Comparison of ENCODE assay signal across 27 cellular contexts in the genomic region with DNA sequence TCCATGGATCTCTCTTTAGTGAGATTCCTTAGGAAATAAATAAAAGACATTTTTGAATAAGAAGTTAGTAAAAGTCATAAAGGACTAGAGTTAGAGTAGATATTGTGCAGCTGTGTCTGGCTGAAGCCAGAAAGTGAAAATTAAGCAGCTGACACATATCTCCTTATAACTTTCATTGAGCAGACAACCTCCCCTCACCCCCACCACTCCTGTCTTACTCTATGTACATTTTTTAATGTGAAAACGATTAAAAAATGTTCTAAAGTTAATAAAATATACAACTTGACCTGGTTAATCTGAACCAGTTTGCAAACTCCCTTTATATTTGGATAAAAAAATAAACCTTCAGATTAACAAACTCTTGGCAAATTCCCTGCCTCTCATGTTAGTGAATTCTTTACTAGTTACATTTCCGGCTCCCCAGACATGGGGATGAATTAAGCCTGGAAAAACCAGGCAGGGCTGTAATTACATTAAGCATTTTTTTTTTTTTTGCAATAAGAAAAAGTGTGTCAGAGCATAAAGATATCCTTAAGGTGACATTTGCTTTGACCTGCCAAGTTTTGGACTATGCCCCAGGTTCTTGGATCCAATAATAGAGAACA.
A peak's percentile ranks its signal among the peaks of the same experiment; 100 is the strongest.
DNase-seq lines count a peak whose midpoint lies in the region; ATAC-seq and TF ChIP-seq lines count a peak whose summit lies in the region.
"Had no signal": no experiment of that assay in that cellular context is flagged by ENCODE, and none has a peak within 500 bp of the region (broad histone marks: within the 10 kb centered on the region; RNA-seq: fewer than 3 reads in every experiment).

No MANE protein-coding gene starts in this region.

- ATAC-seq in SK-N-SH treated with all-trans-retinoic acid at 6 μM for 48 hours (peak; percentile 85), HG02973 (IDR thresholded peaks at IDR 0.05; ENCODE audit: unreplicated experiment) (no peak), GM21528 (IDR thresholded peaks at IDR 0.05; ENCODE audit: low FRiP score, unreplicated experiment) (no peak)
- ATAC-seq: HepG2; stimulated activated effector memory CD8-positive, alpha-beta T cell treated with anti-CD3 and anti-CD28 coated beads, Interleukin-12 subunit alpha, Interleukin-12 subunit beta, amount 100 ng/mL, for 72 hours had no signal

- no peaks in the 10 kb centered on the region for H4K20me1 ChIP-seq in osteoblast (ENCODE audit: insufficient read depth, low read length)
- H4K20me1 ChIP-seq: BLaER1 treated with 17β-estradiol and CSF1 and Interleukin-3, amounts not matched to agents 10 nM and 100 nM had no signal

- no peaks in the 10 kb centered on the region for H3K9me3 ChIP-seq in osteoblast (ENCODE audit: low read depth, low read length)
- H3K9me3 ChIP-seq: BLaER1 treated with 17β-estradiol and CSF1 and Interleukin-3, amounts not matched to agents 10 nM and 100 nM; HAP-1; neutrophil; spleen had no signal

- H3K36me3 ChIP-seq in osteoblast (ENCODE audit: insufficient read depth, low read length): no peaks in the 10 kb centered on the region
- H3K36me3 ChIP-seq: BLaER1 treated with 17β-estradiol and CSF1 and Interleukin-3, amounts not matched to agents 10 nM and 100 nM; HAP-1; neutrophil; spleen had no signal

- no peak overlapping the region for H3K4me3 ChIP-seq in fibroblast of the aortic adventitia (ENCODE audit: low read depth, low read length)
- H3K4me3 ChIP-seq in osteoblast (ENCODE audit: insufficient read depth, low read length): no peak overlapping the region
- H3K4me3 ChIP-seq: BLaER1 treated with 17β-estradiol and CSF1 and Interleukin-3, amounts not matched to agents 10 nM and 100 nM; HAP-1; spleen had no signal

- H3K27me3 ChIP-seq in osteoblast (ENCODE audit: insufficient read depth, low read length): no peaks in the 10 kb centered on the region
- H3K27me3 ChIP-seq: BLaER1 treated with 17β-estradiol and CSF1 and Interleukin-3, amounts not matched to agents 10 nM and 100 nM; neutrophil; spleen had no signal

- no peak overlapping the region for H3K27ac ChIP-seq in osteoblast (ENCODE audit: low read depth, low read length)
- H3K27ac ChIP-seq: BLaER1 treated with 17β-estradiol and CSF1 and Interleukin-3, amounts not matched to agents 10 nM and 100 nM; neutrophil had no signal

- H3K4me1 ChIP-seq in osteoblast (ENCODE audit: insufficient read depth, low read length): no peaks in the 10 kb centered on the region
- H3K4me1 ChIP-seq: BLaER1 treated with 17β-estradiol and CSF1 and Interleukin-3, amounts not matched to agents 10 nM and 100 nM; HAP-1; spleen had no signal

- H2AFZ ChIP-seq in osteoblast (ENCODE audit: low read length): no peak overlapping the region

- TF ChIP-seq CTCF in fibroblast of the aortic adventitia (IDR thresholded peaks at IDR 0.05; ENCODE audit: insufficient read depth, low read length) (no peak), osteoblast (IDR thresholded peaks at IDR 0.05; ENCODE audit: extremely low read depth, low read depth, low read length) (no peak)

- DNase-seq in EH (ENCODE audit: low read depth) (peak; percentile 79), fibroblast of the aortic adventitia (ENCODE audit: low read depth) (peak; percentile 74), osteoblast (ENCODE audit: insufficient read length, low spot score, missing footprints) (peak; percentile 8), epidermal melanocyte (ENCODE audit: insufficient read length, low spot score) (no peak)
- no peak for DNase-seq in effector CD8-positive, alpha-beta T cell (lab: John Stamatoyannopoulos, UW)
- DNase-seq: ACHN; activated B cell treated with CpG ODN at 0.5 μM for 24 hours; activated CD4-positive, alpha-beta T cell treated with anti-CD3 and anti-CD28 coated beads, Interleukin-2, amount 50 U/mL, for 4 hours; activated CD8-positive, alpha-beta memory T cell treated with anti-CD3 and anti-CD28 coated beads, Interleukin-2, amount 50 U/mL, for 4 hours; activated naive CD4-positive, alpha-beta T cell treated with anti-CD3 and anti-CD28 coated beads, Interleukin-2, amount 50 U/mL, for 16 hours; COR-L47; DND-41; NCI-H1092 treated with DMSO at 0.1 percent for 48 hours; NCI-H2029; NCI-H774; spleen; stimulated activated CD4-positive, alpha-beta T cell treated with anti-CD3 and anti-CD28 coated beads, Interleukin-2, amount 100 ng/mL, for 48 hours; SW 1271; T1000 had no signal

- H3K79me2 ChIP-seq in osteoblast (ENCODE audit: insufficient read depth, low read length): no peaks in the 10 kb centered on the region

- no peak overlapping the region for H3K4me2 ChIP-seq in osteoblast (ENCODE audit: insufficient read depth, low read length)
- H3K4me2 ChIP-seq: BLaER1 treated with 17β-estradiol and CSF1 and Interleukin-3, amounts not matched to agents 10 nM and 100 nM had no signal

TF ChIP-seq in SK-N-SH treated with all-trans-retinoic acid at 6 μM for 48 hours, 23 proteins besides CTCF, POLR2A, EP300 and RAD21:
- TF ChIP-seq, protein P1, sequence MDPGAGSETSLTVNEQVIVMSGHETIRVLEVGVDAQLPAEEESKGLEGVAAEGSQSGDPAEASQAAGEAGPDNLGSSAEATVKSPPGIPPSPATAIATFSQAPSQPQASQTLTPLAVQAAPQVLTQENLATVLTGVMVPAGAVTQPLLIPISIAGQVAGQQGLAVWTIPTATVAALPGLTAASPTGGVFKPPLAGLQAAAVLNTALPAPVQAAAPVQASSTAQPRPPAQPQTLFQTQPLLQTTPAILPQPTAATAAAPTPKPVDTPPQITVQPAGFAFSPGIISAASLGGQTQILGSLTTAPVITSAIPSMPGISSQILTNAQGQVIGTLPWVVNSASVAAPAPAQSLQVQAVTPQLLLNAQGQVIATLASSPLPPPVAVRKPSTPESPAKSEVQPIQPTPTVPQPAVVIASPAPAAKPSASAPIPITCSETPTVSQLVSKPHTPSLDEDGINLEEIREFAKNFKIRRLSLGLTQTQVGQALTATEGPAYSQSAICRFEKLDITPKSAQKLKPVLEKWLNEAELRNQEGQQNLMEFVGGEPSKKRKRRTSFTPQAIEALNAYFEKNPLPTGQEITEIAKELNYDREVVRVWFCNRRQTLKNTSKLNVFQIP (CRISPR knock-in tag; IDR thresholded peaks at IDR 0.05; ENCODE audit: borderline replicate concordance, low read depth): no peak
- peak; percentile 41 for TF ChIP-seq ISL1 (CRISPR knock-in tag; IDR thresholded peaks at IDR 0.05)
- no peak for TF ChIP-seq ZNF565 (CRISPR knock-in tag; conservative IDR thresholded peaks at IDR 0.05; ENCODE audit: low read depth)
- TF ChIP-seq, protein P2, sequence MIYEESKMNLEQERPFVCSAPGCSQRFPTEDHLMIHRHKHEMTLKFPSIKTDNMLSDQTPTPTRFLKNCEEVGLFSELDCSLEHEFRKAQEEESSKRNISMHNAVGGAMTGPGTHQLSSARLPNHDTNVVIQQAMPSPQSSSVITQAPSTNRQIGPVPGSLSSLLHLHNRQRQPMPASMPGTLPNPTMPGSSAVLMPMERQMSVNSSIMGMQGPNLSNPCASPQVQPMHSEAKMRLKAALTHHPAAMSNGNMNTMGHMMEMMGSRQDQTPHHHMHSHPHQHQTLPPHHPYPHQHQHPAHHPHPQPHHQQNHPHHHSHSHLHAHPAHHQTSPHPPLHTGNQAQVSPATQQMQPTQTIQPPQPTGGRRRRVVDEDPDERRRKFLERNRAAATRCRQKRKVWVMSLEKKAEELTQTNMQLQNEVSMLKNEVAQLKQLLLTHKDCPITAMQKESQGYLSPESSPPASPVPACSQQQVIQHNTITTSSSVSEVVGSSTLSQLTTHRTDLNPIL (CRISPR knock-in tag; IDR thresholded peaks at IDR 0.05; ENCODE audit: low read depth): no peak
- TF ChIP-seq ZNF8 (CRISPR knock-in tag; IDR thresholded peaks at IDR 0.05): no peak
- TF ChIP-seq, protein P3, sequence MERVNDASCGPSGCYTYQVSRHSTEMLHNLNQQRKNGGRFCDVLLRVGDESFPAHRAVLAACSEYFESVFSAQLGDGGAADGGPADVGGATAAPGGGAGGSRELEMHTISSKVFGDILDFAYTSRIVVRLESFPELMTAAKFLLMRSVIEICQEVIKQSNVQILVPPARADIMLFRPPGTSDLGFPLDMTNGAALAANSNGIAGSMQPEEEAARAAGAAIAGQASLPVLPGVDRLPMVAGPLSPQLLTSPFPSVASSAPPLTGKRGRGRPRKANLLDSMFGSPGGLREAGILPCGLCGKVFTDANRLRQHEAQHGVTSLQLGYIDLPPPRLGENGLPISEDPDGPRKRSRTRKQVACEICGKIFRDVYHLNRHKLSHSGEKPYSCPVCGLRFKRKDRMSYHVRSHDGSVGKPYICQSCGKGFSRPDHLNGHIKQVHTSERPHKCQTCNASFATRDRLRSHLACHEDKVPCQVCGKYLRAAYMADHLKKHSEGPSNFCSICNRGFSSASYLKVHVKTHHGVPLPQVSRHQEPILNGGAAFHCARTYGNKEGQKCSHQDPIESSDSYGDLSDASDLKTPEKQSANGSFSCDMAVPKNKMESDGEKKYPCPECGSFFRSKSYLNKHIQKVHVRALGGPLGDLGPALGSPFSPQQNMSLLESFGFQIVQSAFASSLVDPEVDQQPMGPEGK (CRISPR knock-in tag; IDR thresholded peaks at IDR 0.05; ENCODE audit: borderline replicate concordance): no peak
- no peak for TF ChIP-seq ESRRG (CRISPR knock-in tag; IDR thresholded peaks at IDR 0.05)

Comparison
In these comparisons a context has a peak if more than half of its experiments do, and no peak if none do; other contexts are left out.
1. DNase-seq: peak in EH (single experiment), fibroblast of the aortic adventitia (single experiment) and osteoblast (single experiment); none in effector CD8-positive, alpha-beta T cell (single experiment) and epidermal melanocyte (single experiment).